2 cellular contexts compared by ENCODE assay signal in the genomic region with DNA sequence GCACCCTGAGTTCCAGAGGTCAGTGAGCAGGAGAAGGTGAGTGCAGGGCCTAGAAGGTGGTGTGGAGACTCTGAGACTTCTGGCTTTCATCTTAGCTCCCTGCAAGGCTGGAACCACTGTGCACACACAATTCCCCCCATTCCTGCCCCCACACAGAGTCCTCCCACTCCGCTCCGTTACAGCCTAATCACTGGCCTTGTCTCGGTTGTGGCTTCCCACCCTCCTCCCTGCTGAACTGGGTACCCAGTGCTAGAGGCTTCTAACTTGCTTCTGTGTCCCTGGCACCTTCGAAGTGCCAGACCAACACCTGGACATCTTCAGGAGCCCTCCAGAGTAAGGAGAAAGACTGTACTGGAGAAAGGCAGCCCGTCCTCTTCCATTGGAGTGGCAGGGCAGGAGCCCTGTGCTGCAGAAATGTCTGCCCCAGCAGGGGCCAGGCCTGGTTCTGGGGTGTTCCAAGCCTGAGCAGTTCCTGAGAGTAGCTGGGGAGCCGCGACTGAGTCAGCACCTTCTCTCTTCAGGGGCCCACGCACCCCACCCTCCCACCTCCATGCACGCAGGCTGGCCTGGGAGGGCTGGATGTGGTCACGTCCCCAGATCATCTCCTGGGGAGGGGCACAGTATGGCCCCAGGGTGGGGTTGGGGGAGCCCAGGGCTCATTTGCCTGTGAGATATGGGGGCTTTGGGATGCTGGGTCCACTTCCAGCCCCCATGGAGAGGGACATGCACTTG.
TF ChIP-seq lines count a peak whose summit lies in the region.

No MANE protein-coding gene starts in this region.

TF ChIP-seq in SK-N-SH, 30 proteins besides CTCF, POLR2A, EP300 and RAD21 (continued from another document):
- TF ChIP-seq GABPA (IDR thresholded peaks at IDR 0.05; ENCODE audit: low read depth) (no peak), YY1 (IDR thresholded peaks at IDR 0.05; ENCODE audit: low read depth) (no peak), NFIC (IDR thresholded peaks at IDR 0.05; ENCODE audit: borderline replicate concordance) (no peak), RFX5 (IDR thresholded peaks at IDR 0.05; ENCODE audit: low read length) (no peak), JUND (IDR thresholded peaks at IDR 0.05) (no peak), TAF1 (IDR thresholded peaks at IDR 0.05; ENCODE audit: borderline replicate concordance, low read depth, low read length) (no peak), MXI1 (IDR thresholded peaks at IDR 0.05; ENCODE audit: low read depth, low read length) (no peak), SMC3 (IDR thresholded peaks at IDR 0.05; ENCODE audit: low read depth, low read length) (no peak), NRF1 (IDR thresholded peaks at IDR 0.05; ENCODE audit: low read depth, low read length) (no peak), TEAD4 (IDR thresholded peaks at IDR 0.05; ENCODE audit: borderline replicate concordance, insufficient read depth) (no peak), ELF1 (IDR thresholded peaks at IDR 0.05) (no peak), CHD2 (IDR thresholded peaks at IDR 0.05; ENCODE audit: low read length, partially characterized antibody) (no peak), SIN3A (IDR thresholded peaks at IDR 0.05; ENCODE audit: borderline replicate concordance, low read depth, low read length) (no peak)
- TF ChIP-seq, protein P1, sequence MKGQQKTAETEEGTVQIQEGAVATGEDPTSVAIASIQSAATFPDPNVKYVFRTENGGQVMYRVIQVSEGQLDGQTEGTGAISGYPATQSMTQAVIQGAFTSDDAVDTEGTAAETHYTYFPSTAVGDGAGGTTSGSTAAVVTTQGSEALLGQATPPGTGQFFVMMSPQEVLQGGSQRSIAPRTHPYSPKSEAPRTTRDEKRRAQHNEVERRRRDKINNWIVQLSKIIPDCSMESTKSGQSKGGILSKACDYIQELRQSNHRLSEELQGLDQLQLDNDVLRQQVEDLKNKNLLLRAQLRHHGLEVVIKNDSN (IDR thresholded peaks at IDR 0.05; ENCODE audit: borderline replicate concordance, low read depth) = no peak

TF ChIP-seq in SK-N-SH treated with all-trans-retinoic acid at 6 μM for 48 hours, 23 proteins besides CTCF, POLR2A, EP300 and RAD21 (continued from another document):
- TF ChIP-seq, protein P2, sequence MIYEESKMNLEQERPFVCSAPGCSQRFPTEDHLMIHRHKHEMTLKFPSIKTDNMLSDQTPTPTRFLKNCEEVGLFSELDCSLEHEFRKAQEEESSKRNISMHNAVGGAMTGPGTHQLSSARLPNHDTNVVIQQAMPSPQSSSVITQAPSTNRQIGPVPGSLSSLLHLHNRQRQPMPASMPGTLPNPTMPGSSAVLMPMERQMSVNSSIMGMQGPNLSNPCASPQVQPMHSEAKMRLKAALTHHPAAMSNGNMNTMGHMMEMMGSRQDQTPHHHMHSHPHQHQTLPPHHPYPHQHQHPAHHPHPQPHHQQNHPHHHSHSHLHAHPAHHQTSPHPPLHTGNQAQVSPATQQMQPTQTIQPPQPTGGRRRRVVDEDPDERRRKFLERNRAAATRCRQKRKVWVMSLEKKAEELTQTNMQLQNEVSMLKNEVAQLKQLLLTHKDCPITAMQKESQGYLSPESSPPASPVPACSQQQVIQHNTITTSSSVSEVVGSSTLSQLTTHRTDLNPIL (CRISPR knock-in tag; IDR thresholded peaks at IDR 0.05; ENCODE audit: low read depth) = no peak
- TF ChIP-seq, protein P3, sequence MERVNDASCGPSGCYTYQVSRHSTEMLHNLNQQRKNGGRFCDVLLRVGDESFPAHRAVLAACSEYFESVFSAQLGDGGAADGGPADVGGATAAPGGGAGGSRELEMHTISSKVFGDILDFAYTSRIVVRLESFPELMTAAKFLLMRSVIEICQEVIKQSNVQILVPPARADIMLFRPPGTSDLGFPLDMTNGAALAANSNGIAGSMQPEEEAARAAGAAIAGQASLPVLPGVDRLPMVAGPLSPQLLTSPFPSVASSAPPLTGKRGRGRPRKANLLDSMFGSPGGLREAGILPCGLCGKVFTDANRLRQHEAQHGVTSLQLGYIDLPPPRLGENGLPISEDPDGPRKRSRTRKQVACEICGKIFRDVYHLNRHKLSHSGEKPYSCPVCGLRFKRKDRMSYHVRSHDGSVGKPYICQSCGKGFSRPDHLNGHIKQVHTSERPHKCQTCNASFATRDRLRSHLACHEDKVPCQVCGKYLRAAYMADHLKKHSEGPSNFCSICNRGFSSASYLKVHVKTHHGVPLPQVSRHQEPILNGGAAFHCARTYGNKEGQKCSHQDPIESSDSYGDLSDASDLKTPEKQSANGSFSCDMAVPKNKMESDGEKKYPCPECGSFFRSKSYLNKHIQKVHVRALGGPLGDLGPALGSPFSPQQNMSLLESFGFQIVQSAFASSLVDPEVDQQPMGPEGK (CRISPR knock-in tag; IDR thresholded peaks at IDR 0.05; ENCODE audit: borderline replicate concordance) = no peak
- TF ChIP-seq ZC3H10 (CRISPR knock-in tag; IDR thresholded peaks at IDR 0.05) (no peak), OSR1 (CRISPR knock-in tag; IDR thresholded peaks at IDR 0.05) (no peak), ISL1 (CRISPR knock-in tag; IDR thresholded peaks at IDR 0.05) (no peak), RARB (CRISPR knock-in tag; IDR thresholded peaks at IDR 0.05) (no peak), ZNF565 (CRISPR knock-in tag; conservative IDR thresholded peaks at IDR 0.05; ENCODE audit: low read depth) (no peak)
- TF ChIP-seq, protein P4, sequence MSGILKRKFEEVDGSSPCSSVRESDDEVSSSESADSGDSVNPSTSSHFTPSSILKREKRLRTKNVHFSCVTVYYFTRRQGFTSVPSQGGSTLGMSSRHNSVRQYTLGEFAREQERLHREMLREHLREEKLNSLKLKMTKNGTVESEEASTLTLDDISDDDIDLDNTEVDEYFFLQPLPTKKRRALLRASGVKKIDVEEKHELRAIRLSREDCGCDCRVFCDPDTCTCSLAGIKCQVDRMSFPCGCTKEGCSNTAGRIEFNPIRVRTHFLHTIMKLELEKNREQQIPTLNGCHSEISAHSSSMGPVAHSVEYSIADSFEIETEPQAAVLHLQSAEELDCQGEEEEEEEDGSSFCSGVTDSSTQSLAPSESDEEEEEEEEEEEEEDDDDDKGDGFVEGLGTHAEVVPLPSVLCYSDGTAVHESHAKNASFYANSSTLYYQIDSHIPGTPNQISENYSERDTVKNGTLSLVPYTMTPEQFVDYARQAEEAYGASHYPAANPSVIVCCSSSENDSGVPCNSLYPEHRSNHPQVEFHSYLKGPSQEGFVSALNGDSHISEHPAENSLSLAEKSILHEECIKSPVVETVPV (CRISPR knock-in tag; IDR thresholded peaks at IDR 0.05) = no peak
- TF ChIP-seq, protein P5, sequence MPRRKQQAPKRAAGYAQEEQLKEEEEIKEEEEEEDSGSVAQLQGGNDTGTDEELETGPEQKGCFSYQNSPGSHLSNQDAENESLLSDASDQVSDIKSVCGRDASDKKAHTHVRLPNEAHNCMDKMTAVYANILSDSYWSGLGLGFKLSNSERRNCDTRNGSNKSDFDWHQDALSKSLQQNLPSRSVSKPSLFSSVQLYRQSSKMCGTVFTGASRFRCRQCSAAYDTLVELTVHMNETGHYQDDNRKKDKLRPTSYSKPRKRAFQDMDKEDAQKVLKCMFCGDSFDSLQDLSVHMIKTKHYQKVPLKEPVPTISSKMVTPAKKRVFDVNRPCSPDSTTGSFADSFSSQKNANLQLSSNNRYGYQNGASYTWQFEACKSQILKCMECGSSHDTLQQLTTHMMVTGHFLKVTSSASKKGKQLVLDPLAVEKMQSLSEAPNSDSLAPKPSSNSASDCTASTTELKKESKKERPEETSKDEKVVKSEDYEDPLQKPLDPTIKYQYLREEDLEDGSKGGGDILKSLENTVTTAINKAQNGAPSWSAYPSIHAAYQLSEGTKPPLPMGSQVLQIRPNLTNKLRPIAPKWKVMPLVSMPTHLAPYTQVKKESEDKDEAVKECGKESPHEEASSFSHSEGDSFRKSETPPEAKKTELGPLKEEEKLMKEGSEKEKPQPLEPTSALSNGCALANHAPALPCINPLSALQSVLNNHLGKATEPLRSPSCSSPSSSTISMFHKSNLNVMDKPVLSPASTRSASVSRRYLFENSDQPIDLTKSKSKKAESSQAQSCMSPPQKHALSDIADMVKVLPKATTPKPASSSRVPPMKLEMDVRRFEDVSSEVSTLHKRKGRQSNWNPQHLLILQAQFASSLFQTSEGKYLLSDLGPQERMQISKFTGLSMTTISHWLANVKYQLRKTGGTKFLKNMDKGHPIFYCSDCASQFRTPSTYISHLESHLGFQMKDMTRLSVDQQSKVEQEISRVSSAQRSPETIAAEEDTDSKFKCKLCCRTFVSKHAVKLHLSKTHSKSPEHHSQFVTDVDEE (CRISPR knock-in tag; IDR thresholded peaks at IDR 0.05) = no peak
